Comparison of ENCODE assay signal across 9 cellular contexts in the genomic region with DNA sequence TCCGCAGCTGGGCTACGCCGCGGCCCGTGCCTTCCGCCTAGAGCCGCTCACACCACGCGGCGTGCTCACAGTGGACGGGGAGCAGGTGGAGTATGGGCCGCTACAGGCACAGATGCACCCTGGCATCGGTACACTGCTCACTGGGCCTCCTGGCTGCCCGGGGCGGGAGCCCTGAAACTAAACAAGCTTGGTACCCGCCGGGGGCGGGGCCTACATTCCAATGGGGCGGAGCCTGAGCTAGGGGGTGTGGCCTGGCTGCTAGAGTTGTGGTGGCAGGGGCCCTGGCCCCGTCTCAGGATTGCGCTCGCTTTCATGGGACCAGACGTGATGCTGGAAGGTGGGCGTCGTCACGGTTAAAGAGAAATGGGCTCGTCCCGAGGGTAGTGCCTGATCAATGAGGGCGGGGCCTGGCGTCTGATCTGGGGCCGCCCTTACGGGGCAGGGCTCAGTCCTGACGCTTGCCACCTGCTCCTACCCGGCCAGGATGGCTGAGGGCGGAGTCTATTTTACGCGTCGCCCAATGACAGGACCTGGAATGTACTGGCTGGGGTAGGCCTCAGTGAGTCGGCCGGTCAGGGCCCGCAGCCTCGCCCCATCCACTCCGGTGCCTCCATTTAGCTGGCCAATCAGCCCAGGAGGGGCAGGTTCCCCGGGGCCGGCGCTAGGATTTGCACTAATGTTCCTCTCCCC. TPM values are rescaled to one million over a fixed set of nuclear protein-coding genes. Genes with fewer than 3 reads are reported as not detected.
DNase-seq lines count a peak whose midpoint lies in the region; ATAC-seq and TF ChIP-seq lines count a peak whose summit lies in the region.
"Had no signal": no experiment of that assay in that cellular context is flagged by ENCODE, and none has a peak within 500 bp of the region (broad histone marks: within the 10 kb centered on the region; RNA-seq: fewer than 3 reads in every experiment).

No MANE protein-coding gene starts in this region.

- peak overlapping the region; percentile 5 for H3K27ac ChIP-seq in brain microvascular endothelial cell
- H3K27ac ChIP-seq in thyroid gland: peak overlapping the region in 2 of 3 donors; percentile 13 to 73

- CTCF ChIA-PET in activated CD4-positive, alpha-beta T cell treated with anti-CD3 and anti-CD28 coated beads for 36 hours (lab: Charles Lee): interaction anchor here (1.2 kb wide), 1 partner anchor 158 kb away, joined by 3 read pairs; no protein-coding TSS in a partner anchor

- ATAC-seq in activated CD4-positive, alpha-beta T cell treated with anti-CD3 and anti-CD28 coated beads for 36 hours: no peak
- ATAC-seq in left colon: peak; percentile 60

- H3K36me3 Mint-ChIP-seq in activated CD4-positive, alpha-beta T cell treated with anti-CD3 and anti-CD28 coated beads for 36 hours (ENCODE audit: low read depth): peaks cover 18% of the 10 kb centered on the region
- peaks cover 59% of the 10 kb centered on the region for H3K36me3 Mint-ChIP-seq in activated T-cell treated with anti-CD3 and anti-CD28 coated beads, Interleukin-2, amount 50 U/mL, for 24 hours (ENCODE audit: low read depth)

- H3K36me3 ChIP-seq in brain microvascular endothelial cell (replicated peaks) (no peaks in the 10 kb centered on the region), thyroid gland (peaks cover 4 to 5% of the 10 kb centered on the region in 2 donors)

- in situ Hi-C loops in brain microvascular endothelial cell (cut with HindIII; ENCODE audit: low pct_ligation_motif_present, low sequenced_read_pairs): no loop called here

- POLR2A ChIA-PET in activated CD4-positive, alpha-beta T cell treated with anti-CD3 and anti-CD28 coated beads for 36 hours (lab: Charles Lee): interaction anchor here (1.0 to 3.0 kb wide), 2 partner anchors 11 to 14 kb away, joined by 3 to 7 read pairs; a partner anchor contains a TSS

- TF ChIP-seq CTCF in brain microvascular endothelial cell (IDR thresholded peaks at IDR 0.05; ENCODE audit: low read depth, low read length, missing control alignments) (no peak), thyroid gland (IDR thresholded peaks at IDR 0.05) (no peak)

- 65 to 74% methylated on average over 24 to 33 of the region's 46 CpGs for WGBS in thyroid gland, 2 donors

- H3K9me3 Mint-ChIP-seq in activated CD4-positive, alpha-beta T cell treated with anti-CD3 and anti-CD28 coated beads for 36 hours (ENCODE audit: low read depth): no peaks in the 10 kb centered on the region
- no peaks in the 10 kb centered on the region for H3K9me3 Mint-ChIP-seq in activated T-cell treated with anti-CD3 and anti-CD28 coated beads, Interleukin-2, amount 50 U/mL, for 24 hours

- H3K27me3 Mint-ChIP-seq in activated CD4-positive, alpha-beta T cell treated with anti-CD3 and anti-CD28 coated beads for 36 hours: no peaks in the 10 kb centered on the region
- H3K27me3 Mint-ChIP-seq in activated T-cell treated with anti-CD3 and anti-CD28 coated beads, Interleukin-2, amount 50 U/mL, for 24 hours: no peaks in the 10 kb centered on the region

- DNase-seq in activated CD4-positive, alpha-beta T cell treated with anti-CD3 and anti-CD28 coated beads for 36 hours: peak; percentile 61
- DNase-seq in activated CD4-positive, alpha-beta T cell treated with anti-CD3 and anti-CD28 coated beads, Interleukin-2, amount 50 U/mL, for 48 hours: no peak
- DNase-seq in brain microvascular endothelial cell: peak; percentile 56
- DNase-seq in left colon: peak; percentile 88 to 93
- peak; percentile 19 to 27 for DNase-seq in thyroid gland
- no peak for DNase-seq in Ammon's horn (ENCODE audit: low spot score)
- no peak for DNase-seq in activated T-cell treated with anti-CD3 and anti-CD28 coated beads, Interleukin-2, amount 50 U/mL, for 24 hours
- no peak for DNase-seq in NCI-H2107 treated with DMSO at 0.1 percent for 48 hours (lab: John Stamatoyannopoulos, UW; ENCODE audit: unreplicated experiment)
- DNase-seq: T-helper 1 cell had no signal

- H3K27ac Mint-ChIP-seq in activated CD4-positive, alpha-beta T cell treated with anti-CD3 and anti-CD28 coated beads for 36 hours: no peak overlapping the region
- no peak overlapping the region for H3K27ac Mint-ChIP-seq in activated T-cell treated with anti-CD3 and anti-CD28 coated beads, Interleukin-2, amount 50 U/mL, for 24 hours

- peaks cover 37% of the 10 kb centered on the region for H3K4me1 Mint-ChIP-seq in activated CD4-positive, alpha-beta T cell treated with anti-CD3 and anti-CD28 coated beads for 36 hours
- peaks cover 59% of the 10 kb centered on the region for H3K4me1 Mint-ChIP-seq in activated T-cell treated with anti-CD3 and anti-CD28 coated beads, Interleukin-2, amount 50 U/mL, for 24 hours (ENCODE audit: low read depth)

- peaks cover 22 to 39% of the 10 kb centered on the region in 2 donors for H3K4me1 ChIP-seq in thyroid gland

- peak in 1 of 2 donors; percentile 16 for TF ChIP-seq POLR2A in thyroid gland (IDR thresholded peaks at IDR 0.05)

- H3K27me3 ChIP-seq in brain microvascular endothelial cell (replicated peaks) (no peaks in the 10 kb centered on the region), thyroid gland (no peaks in the 10 kb centered on the region)

- intact Hi-C loops in activated CD4-positive, alpha-beta T cell treated with anti-CD3 and anti-CD28 coated beads for 36 hours (cut with DNase I, micrococcal nuclease): loop anchor here (10.0 kb wide), 3 partner anchors 335 to 1515 kb away; a partner anchor contains a TSS
- intact Hi-C loops in left colon (cut with DNase I, micrococcal nuclease) (no loop called here), thyroid gland (cut with DNase I) (no loop called here)

- H3K4me3 Mint-ChIP-seq in activated CD4-positive, alpha-beta T cell treated with anti-CD3 and anti-CD28 coated beads for 36 hours: no peak overlapping the region
- no peak overlapping the region for H3K4me3 Mint-ChIP-seq in activated T-cell treated with anti-CD3 and anti-CD28 coated beads, Interleukin-2, amount 50 U/mL, for 24 hours

- peak overlapping the region; percentile 27 for H3K4me3 ChIP-seq in brain microvascular endothelial cell (ENCODE audit: low read depth, low read length)
- no peak overlapping the region for H3K4me3 ChIP-seq in thyroid gland (replicated peaks in 1 of 3)

- no peaks in the 10 kb centered on the region for H3K9me3 ChIP-seq in thyroid gland

RNA-seq across cellular contexts. Expression of a gene that starts 7.4 kb away (rescaled TPM):
- total RNA-seq in activated CD4-positive, alpha-beta T cell treated with anti-CD3 and anti-CD28 coated beads for 36 hours: 10 to 100 TPM in 1 of 2 experiments, 1 to 10 TPM in 1; 8.3 to 12.4 TPM
- total RNA-seq in left colon (10 to 100 TPM in 1 of 2 donors, 1 to 10 TPM in 1; 6.9 to 14.6 TPM), thyroid gland (10 to 100 TPM; 18.9 to 32.8 (median 25.1) TPM)

RNA-seq across cellular contexts. Expression of a gene that starts 10.4 kb away (rescaled TPM):
- total RNA-seq in activated CD4-positive, alpha-beta T cell treated with anti-CD3 and anti-CD28 coated beads for 36 hours: 10 to 100 TPM; 27.0 TPM
- total RNA-seq in left colon: 10 to 100 TPM; 45.1 to 51.0 TPM
- 10 to 100 TPM; 17.1 to 45.4 (median 31.4) TPM for total RNA-seq in thyroid gland

RNA-seq across cellular contexts. Expression of a gene that starts 10.8 kb away (rescaled TPM):
- 1,000 to 10,000 TPM; 2,026 to 2,191 TPM for total RNA-seq in activated CD4-positive, alpha-beta T cell treated with anti-CD3 and anti-CD28 coated beads for 36 hours
- total RNA-seq in left colon (1,000 to 10,000 TPM; 1,328 to 1,333 TPM), thyroid gland (1,000 to 10,000 TPM; 1,845 to 2,426 (median 1,951) TPM)

RNA-seq across cellular contexts. Expression of a gene that starts 14.9 kb away (rescaled TPM):
- 1 to 10 TPM; 1.5 to 4.1 TPM for total RNA-seq in activated CD4-positive, alpha-beta T cell treated with anti-CD3 and anti-CD28 coated beads for 36 hours
- total RNA-seq in left colon (100 to 1,000 TPM; 180 to 247 TPM), thyroid gland (not detected)

RNA-seq across cellular contexts. Expression of a gene that starts 16.2 kb away (rescaled TPM):
- 10 to 100 TPM; 11.5 to 18.0 TPM for total RNA-seq in activated CD4-positive, alpha-beta T cell treated with anti-CD3 and anti-CD28 coated beads for 36 hours
- total RNA-seq in left colon (1 to 10 TPM; 1.7 to 4.2 TPM), thyroid gland (10 to 100 TPM in 1 of 4 donors, 1 to 10 TPM in 3; 4.6 to 13.4 (median 6.3) TPM)

Comparison
In these comparisons a context has a peak if more than half of its experiments do, and no peak if none do; other contexts are left out.
1. DNase-seq: peak in activated CD4-positive, alpha-beta T cell treated with anti-CD3 and anti-CD28 coated beads for 36 hours (single experiment), brain microvascular endothelial cell (single experiment), left colon (2 of 2) and thyroid gland (2 of 2); none in activated CD4-positive, alpha-beta T cell treated with anti-CD3 and anti-CD28 coated beads, Interleukin-2, amount 50 U/mL, for 48 hours (0 of 2), Ammon's horn (single experiment), activated T-cell treated with anti-CD3 and anti-CD28 coated beads, Interleukin-2, amount 50 U/mL, for 24 hours (single experiment) and NCI-H2107 treated with DMSO at 0.1 percent for 48 hours (single experiment).
2. intact Hi-C loops: an anchor here in activated CD4-positive, alpha-beta T cell treated with anti-CD3 and anti-CD28 coated beads for 36 hours (10.0 kb wide); none called in left colon and thyroid gland.